8 cellular contexts compared by ENCODE assay signal in genomic region chr1:219438386-219438785, GRCh38.
"Had no signal": no experiment of that assay in that cellular context is flagged by ENCODE, and none has a peak within 500 bp of the region (broad histone marks: within the 10 kb centered on the region; RNA-seq: fewer than 3 reads in every experiment).

No MANE protein-coding gene starts in this region.

- H3K9me3 Mint-ChIP-seq: GM23338, H9 had no signal

- H3K27ac Mint-ChIP-seq: GM23338, H9 had no signal

- FAIRE-seq: H1, H54, HTR-8/SVneo, K562 had no signal

- H3K4me2 ChIP-seq: GM23338 had no signal

- H3K4me3 ChIP-seq: GM23338, K562 had no signal

- DNase-seq: H9, HCEC 1CT, IMR-90 had no signal

- H3K4me3 Mint-ChIP-seq: GM23338, H9 had no signal

- H2AFZ ChIP-seq: GM23338 had no signal

- ATAC-seq: GM23338, K562 had no signal
